ENCODE assay signal across 12 cellular contexts in genomic region chr5:61790678-61791077, GRCh38.
DNase-seq lines count a peak whose midpoint lies in the region; ATAC-seq and TF ChIP-seq lines count a peak whose summit lies in the region.
"Had no signal": no experiment of that assay in that cellular context is flagged by ENCODE, and none has a peak within 500 bp of the region (broad histone marks: within the 10 kb centered on the region; RNA-seq: fewer than 3 reads in every experiment).

No MANE protein-coding gene starts in this region.

- no peaks in the 10 kb centered on the region for H3K79me2 ChIP-seq in hepatocyte

- peak; percentile 81 for DNase-seq in hepatocyte (ENCODE audit: low spot score)
- no peak for DNase-seq in NCI-H1436 (lab: John Stamatoyannopoulos, UW)
- no peak for DNase-seq in NCI-H146 (lab: John Stamatoyannopoulos, UW)
- no peak for DNase-seq in midbrain (lab: John Stamatoyannopoulos, UW)
- DNase-seq: activated CD8-positive, alpha-beta memory T cell treated with anti-CD3 and anti-CD28 coated beads for 24 hours; central memory CD4-positive, alpha-beta T cell; heart right ventricle; nephron progenitor cell; PC-9 had no signal

- no peaks in the 10 kb centered on the region for H3K9me3 ChIP-seq in hepatocyte (ENCODE audit: low read depth)
- H3K9me3 ChIP-seq: heart right ventricle had no signal

- no peaks in the 10 kb centered on the region for H3K36me3 ChIP-seq in hepatocyte (replicated peaks; ENCODE audit: insufficient read depth, low read depth)
- H3K36me3 ChIP-seq: heart right ventricle had no signal

- H3K4me3 ChIP-seq in hepatocyte, result no peak overlapping the region
- H3K4me3 ChIP-seq: heart right ventricle, PC-9 had no signal

- no peak overlapping the region for H3K4me2 ChIP-seq in hepatocyte
- H3K4me2 ChIP-seq: PC-9 had no signal

- peaks cover 5% of the 10 kb centered on the region for H3K4me1 ChIP-seq in hepatocyte (ENCODE audit: insufficient read depth)
- H3K4me1 ChIP-seq: heart right ventricle had no signal

- no peaks in the 10 kb centered on the region for H3K27me3 ChIP-seq in hepatocyte

- ATAC-seq in GM18508 (IDR thresholded peaks at IDR 0.05; ENCODE audit: insufficient read depth, unreplicated experiment) (peak; percentile 80), GM19467 (IDR thresholded peaks at IDR 0.05; ENCODE audit: unreplicated experiment) (peak; percentile 85), HG03135 (IDR thresholded peaks at IDR 0.05; ENCODE audit: unreplicated experiment) (peak; percentile 68)
- ATAC-seq: heart right ventricle had no signal

- peak overlapping the region; percentile 80 for H3K27ac ChIP-seq in hepatocyte
- H3K27ac ChIP-seq: heart right ventricle, PC-9 had no signal

- TF ChIP-seq CTCF in hepatocyte (IDR thresholded peaks at IDR 0.05; ENCODE audit: poor library complexity), result no peak

- H2AFZ ChIP-seq in hepatocyte, result no peak overlapping the region
- H2AFZ ChIP-seq: PC-9 had no signal

- H3K9me2 ChIP-seq in hepatocyte (replicated peaks; ENCODE audit: insufficient read depth), result no peaks in the 10 kb centered on the region

- WGBS in hepatocyte (ENCODE audit: low lambda C conversion rate, missing lambda C conversion rate), result 77% methylated on average over 2 of the region's 2 CpGs

- H4K20me1 ChIP-seq in hepatocyte (ENCODE audit: insufficient read depth, poor library complexity, severe bottlenecking), result no peaks in the 10 kb centered on the region
